6 cellular contexts compared by ENCODE assay signal in the genomic region with DNA sequence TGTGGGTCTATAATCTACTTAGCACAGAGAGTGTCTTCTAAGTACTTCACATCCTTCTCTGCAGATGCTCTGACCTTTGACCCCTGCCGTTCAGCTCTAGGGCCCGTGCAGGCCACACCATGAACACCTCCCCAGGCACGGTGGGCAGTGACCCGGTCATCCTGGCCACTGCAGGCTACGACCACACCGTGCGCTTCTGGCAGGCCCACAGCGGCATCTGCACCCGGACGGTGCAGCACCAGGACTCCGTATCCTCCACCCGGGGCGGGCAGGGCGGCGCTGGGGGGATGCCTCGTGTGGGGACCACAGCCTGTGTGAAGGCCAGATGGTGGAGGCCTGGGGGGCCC. TPM values are rescaled to one million over a fixed set of nuclear protein-coding genes. Genes with fewer than 3 reads are reported as not detected.
DNase-seq lines count a peak whose midpoint lies in the region; ATAC-seq and TF ChIP-seq lines count a peak whose summit lies in the region.

No MANE protein-coding gene starts in this region.

- H3K4me1 ChIP-seq in Karpas-422 (ENCODE audit: low read length) (peaks cover 29% of the 10 kb centered on the region), gastroesophageal sphincter (peaks cover 0 to 27% (median 14%) of the 10 kb centered on the region in 3 donors), thymus (ENCODE audit: control insufficient read depth, insufficient read depth, low read length) (peaks cover 12% of the 10 kb centered on the region)

- H3K27ac ChIP-seq in Karpas-422 (ENCODE audit: low read length), result peak overlapping the region; percentile 67
- peak overlapping the region; percentile 94 to 100 (median 98) for H3K27ac ChIP-seq in gastroesophageal sphincter
- peak overlapping the region; percentile 78 for H3K27ac ChIP-seq in thymus (ENCODE audit: low read depth)

- WGBS in gastroesophageal sphincter (ENCODE audit: low coverage in 1 of 2), 2 donors, result no CpG with 5 or more reads among the region's 16 CpGs
- WGBS in thymus, result 27% methylated on average over 16 of the region's 16 CpGs

- H3K79me2 ChIP-seq in Karpas-422 (ENCODE audit: low read length), result peaks cover 25% of the 10 kb centered on the region

- no peaks in the 10 kb centered on the region for H4K20me1 ChIP-seq in Karpas-422 (ENCODE audit: insufficient read depth, low read depth, low read length)

- peak overlapping the region; percentile 98 for H3K9ac ChIP-seq in Karpas-422 (ENCODE audit: low read length)

- H3K4me2 ChIP-seq in Karpas-422 (ENCODE audit: low read depth, low read length, poor library complexity, severe bottlenecking), result peak overlapping the region; percentile 96

- H3K36me3 ChIP-seq in Karpas-422 (ENCODE audit: insufficient read depth, low read length) (0 out of 2 replicates have a peak, but pooled peaks cover 5% of the 10 kb centered on the region), gastroesophageal sphincter (peaks cover 0 to 37% of the 10 kb centered on the region in 2 donors), thymus (ENCODE audit: control insufficient read depth, insufficient read depth) (peaks cover 33% of the 10 kb centered on the region)

- no peak overlapping the region; the same call in 1 of the 2 replicates for H2AFZ ChIP-seq in Karpas-422 (ENCODE audit: low read length)

- H3K9me3 ChIP-seq in Karpas-422 (ENCODE audit: low read length), result no peaks in the 10 kb centered on the region
- no peaks in the 10 kb centered on the region for H3K9me3 ChIP-seq in gastroesophageal sphincter
- no peaks in the 10 kb centered on the region for H3K9me3 ChIP-seq in thymus (ENCODE audit: control insufficient read depth)

- H3K4me3 ChIP-seq in Karpas-422 (ENCODE audit: low read length) (peak overlapping the region; percentile 95), gastroesophageal sphincter (peak overlapping the region; percentile 78 to 87), thymus (ENCODE audit: low read length) (peak overlapping the region; percentile 79)

- H3K27me3 ChIP-seq in Karpas-422 (ENCODE audit: low read length) (no peaks in the 10 kb centered on the region), gastroesophageal sphincter (no peaks in the 10 kb centered on the region), thymus (ENCODE audit: control insufficient read depth, insufficient read depth) (no peaks in the 10 kb centered on the region)

- no peak for TF ChIP-seq POLR2A in gastroesophageal sphincter (IDR thresholded peaks at IDR 0.05)

- no peaks in the 10 kb centered on the region for H3K9me2 ChIP-seq in Karpas-422 (replicated peaks; ENCODE audit: insufficient read depth, low read length)

- TF ChIP-seq EP300 in gastroesophageal sphincter (IDR thresholded peaks at IDR 0.05), result no peak

- no peak for TF ChIP-seq CTCF in gastroesophageal sphincter (IDR thresholded peaks at IDR 0.05)

- ATAC-seq in GM19035 (IDR thresholded peaks at IDR 0.05; ENCODE audit: unreplicated experiment) (peak; percentile 19), gastroesophageal sphincter (peak; percentile 4)

- DNase-seq in Karpas-422 (no peak), NCI-H524 (lab: John Stamatoyannopoulos, UW) (no peak), 8988T (no peak)

RNA-seq across cellular contexts. Expression of gene MLST8, which starts 0.7 kb away (rescaled TPM):
- total RNA-seq in Karpas-422 (2014; rRNA removed; shearing (Covaris generic); ENCODE audit: low replicate concordance), result 46.3 and 67.0 TPM in 2 replicates
- total RNA-seq in gastroesophageal sphincter, result 10 to 100 TPM; 29.0 to 50.8 (median 34.1) TPM
- 34.6 TPM for polyA plus RNA-seq in thymus

RNA-seq across cellular contexts. Expression of gene BRICD5, which starts 4.7 kb away (rescaled TPM):
- total RNA-seq in Karpas-422 (2014; rRNA removed; shearing (Covaris generic); ENCODE audit: low replicate concordance), result 3.7 and 7.9 TPM in 2 replicates
- total RNA-seq in gastroesophageal sphincter, result 10 to 100 TPM in 1 of 4 donors, 1 to 10 TPM in 2, under 1 TPM in 1; 0.72 to 10.3 (median 3.5) TPM
- polyA plus RNA-seq in thymus, result 21.3 TPM

RNA-seq across cellular contexts. Expression of gene PGP, which starts 8.7 kb away (rescaled TPM):
- 26.5 and 42.1 TPM in 2 replicates for total RNA-seq in Karpas-422 (2014; rRNA removed; shearing (Covaris generic); ENCODE audit: low replicate concordance)
- total RNA-seq in gastroesophageal sphincter, result 10 to 100 TPM in 2 of 4 donors, 1 to 10 TPM in 2; 7.6 to 17.3 (median 12.5) TPM
- polyA plus RNA-seq in thymus, result 12.9 TPM

RNA-seq across cellular contexts. Expression of gene CASKIN1, which starts 9.5 kb away (rescaled TPM):
- total RNA-seq in Karpas-422 (2014; rRNA removed; shearing (Covaris generic); ENCODE audit: low replicate concordance), result 0.14 TPM in 1 of 2 replicates, not detected in the other
- under 1 TPM in 2 of 4 donors, not detected in 2; 0.27 to 0.35 TPM for total RNA-seq in gastroesophageal sphincter
- 0.48 TPM for polyA plus RNA-seq in thymus

RNA-seq across cellular contexts. Expression of gene E4F1, which starts 17.5 kb away (rescaled TPM):
- 14.8 and 36.9 TPM in 2 replicates for total RNA-seq in Karpas-422 (2014; rRNA removed; shearing (Covaris generic); ENCODE audit: low replicate concordance)
- total RNA-seq in gastroesophageal sphincter, result 10 to 100 TPM; 23.1 to 35.2 (median 28.8) TPM
- 42.3 TPM for polyA plus RNA-seq in thymus
